18 cellular contexts compared by ENCODE assay signal in genomic region chr10:22667093-22667480, GRCh38. TPM values are rescaled to one million over a fixed set of nuclear protein-coding genes. Genes with fewer than 3 reads are reported as not detected.
DNase-seq lines count a peak whose midpoint lies in the region; ATAC-seq, FAIRE-seq and TF ChIP-seq lines count a peak whose summit lies in the region.
"Had no signal": no experiment of that assay in that cellular context is flagged by ENCODE, and none has a peak within 500 bp of the region (broad histone marks: within the 10 kb centered on the region; RNA-seq: fewer than 3 reads in every experiment).

No MANE protein-coding gene starts in this region.

- peaks cover 1% of the 10 kb centered on the region for H3K36me3 ChIP-seq in CD4-positive, CD25-positive, alpha-beta regulatory T cell (ENCODE audit: control insufficient read depth, insufficient read depth, low read length)
- H3K36me3 ChIP-seq: esophagus squamous epithelium, tibial artery had no signal

- DNase-seq in CD4-positive, CD25-positive, alpha-beta regulatory T cell: peak in 1 of 3 donors; percentile 49
- DNase-seq in Calu3 (no peak), T-helper 17 cell (no peak), AML-193 (lab: John Stamatoyannopoulos, UW) (no peak), nephron progenitor cell (no peak), NCI-H1930 (lab: John Stamatoyannopoulos, UW) (no peak), CD14-positive monocyte (ENCODE audit: low spot score) (no peak)
- DNase-seq: C1 segment of cervical spinal cord, esophagus squamous epithelium, islet precursor cell, mesenchymal stem cell, NCI-H2107, PC-9, right cardiac atrium, tibial artery had no signal

- H3K27ac ChIP-seq in CD4-positive, CD25-positive, alpha-beta regulatory T cell (ENCODE audit: insufficient read depth, low read length, poor library complexity, severe bottlenecking): peak overlapping the region; percentile 74
- H3K27ac ChIP-seq: PC-9, tibial artery had no signal

- ATAC-seq in CD4-positive, CD25-positive, alpha-beta regulatory T cell (ENCODE audit: low read depth in 2 of 2): no peak
- peak; percentile 7 for ATAC-seq in T-helper 17 cell
- ATAC-seq: HCT116 had no signal

- H3K27me3 ChIP-seq in CD4-positive, CD25-positive, alpha-beta regulatory T cell (ENCODE audit: control insufficient read depth, insufficient read depth, low read length): no peaks in the 10 kb centered on the region
- H3K27me3 ChIP-seq: esophagus squamous epithelium, tibial artery had no signal

- no peaks in the 10 kb centered on the region for H3K9me3 Mint-ChIP-seq in CD4-positive, CD25-positive, alpha-beta regulatory T cell
- H3K9me3 Mint-ChIP-seq in Calu3 (ENCODE audit: low read depth, unreplicated experiment) (no peaks in the 10 kb centered on the region), nephron progenitor cell (no peaks in the 10 kb centered on the region), CD14-positive monocyte (no peaks in the 10 kb centered on the region)
- H3K9me3 Mint-ChIP-seq: dendritic cell treated with granulocyte-macrophage colony-stimulating factor and Interleukin-4, amounts not matched to agents 40 ng/mL and 50 ng/mL, for 4 days had no signal

- peak overlapping the region; percentile 81 for H3K4me3 ChIP-seq in CD4-positive, CD25-positive, alpha-beta regulatory T cell (ENCODE audit: low read depth, low read length)
- H3K4me3 ChIP-seq: esophagus squamous epithelium, PC-9, tibial artery had no signal

- peaks cover 41 to 92% (median 66%) of the 10 kb centered on the region in 4 donors for H3K4me1 Mint-ChIP-seq in CD4-positive, CD25-positive, alpha-beta regulatory T cell
- H3K4me1 Mint-ChIP-seq in Calu3 (ENCODE audit: low read depth, unreplicated experiment): peaks cover 11% of the 10 kb centered on the region
- peaks cover 50% of the 10 kb centered on the region for H3K4me1 Mint-ChIP-seq in T-helper 17 cell
- H3K4me1 Mint-ChIP-seq in nephron progenitor cell: peaks cover 37% of the 10 kb centered on the region
- H3K4me1 Mint-ChIP-seq in CD14-positive monocyte: peaks cover 31% of the 10 kb centered on the region

- H3K27ac Mint-ChIP-seq in CD4-positive, CD25-positive, alpha-beta regulatory T cell: peak overlapping the region; percentile 80 to 99 (median 89)
- no peak overlapping the region for H3K27ac Mint-ChIP-seq in Calu3 (ENCODE audit: unreplicated experiment)
- H3K27ac Mint-ChIP-seq in T-helper 17 cell: peak overlapping the region; percentile 96
- H3K27ac Mint-ChIP-seq in nephron progenitor cell: no peak overlapping the region
- H3K27ac Mint-ChIP-seq in CD14-positive monocyte: no peak overlapping the region
- H3K27ac Mint-ChIP-seq: dendritic cell treated with granulocyte-macrophage colony-stimulating factor and Interleukin-4, amounts not matched to agents 40 ng/mL and 50 ng/mL, for 4 days had no signal

- peaks cover 79% of the 10 kb centered on the region for H3K4me1 ChIP-seq in CD4-positive, CD25-positive, alpha-beta regulatory T cell (ENCODE audit: control insufficient read depth, insufficient read depth, low read length, poor library complexity, severe bottlenecking)

- intact Hi-C loops in Calu3 (cut with micrococcal nuclease; ENCODE audit: unreplicated experiment): no loop called here
- intact Hi-C loops in CD14-positive monocyte (cut with micrococcal nuclease): no loop called here

- H3K36me3 Mint-ChIP-seq in CD4-positive, CD25-positive, alpha-beta regulatory T cell: no peaks in the 10 kb centered on the region
- H3K36me3 Mint-ChIP-seq in Calu3 (ENCODE audit: insufficient read depth, unreplicated experiment) (no peaks in the 10 kb centered on the region), T-helper 17 cell (ENCODE audit: low read depth) (no peaks in the 10 kb centered on the region), nephron progenitor cell (ENCODE audit: low read depth) (no peaks in the 10 kb centered on the region), CD14-positive monocyte (peaks cover 0 to 3% of the 10 kb centered on the region in 2 donors)

- no TSS peak for BruUV-seq in Calu3 (replicated peaks; lab: Mats Ljungman, UMichigan)

- FAIRE-seq in endometrium (lab: Jason Lieb, UNC): peak; percentile 46

- no peaks in the 10 kb centered on the region for H3K27me3 Mint-ChIP-seq in CD4-positive, CD25-positive, alpha-beta regulatory T cell
- H3K27me3 Mint-ChIP-seq in Calu3 (ENCODE audit: unreplicated experiment) (no peaks in the 10 kb centered on the region), T-helper 17 cell (no peaks in the 10 kb centered on the region), nephron progenitor cell (ENCODE audit: low read depth, poor library complexity) (no peaks in the 10 kb centered on the region), CD14-positive monocyte (ENCODE audit: low read depth in 3 of 3) (no peaks in the 10 kb centered on the region)
- H3K27me3 Mint-ChIP-seq: dendritic cell treated with granulocyte-macrophage colony-stimulating factor and Interleukin-4, amounts not matched to agents 40 ng/mL and 50 ng/mL, for 4 days had no signal

- H3K4me3 Mint-ChIP-seq in CD4-positive, CD25-positive, alpha-beta regulatory T cell: peak overlapping the region; percentile 72 to 91 (median 86)
- H3K4me3 Mint-ChIP-seq in Calu3 (ENCODE audit: low read depth, unreplicated experiment) (peak overlapping the region; percentile 29), T-helper 17 cell (peak overlapping the region; percentile 91), nephron progenitor cell (no peak overlapping the region), CD14-positive monocyte (no peak overlapping the region)

- CTCF ChIA-PET in Calu3 (lab: Charles Lee): interaction anchor here (0.7 kb wide), 2 partner anchors 16 to 384 kb away, joined by 3 to 7 read pairs; no protein-coding TSS in a partner anchor

- TF ChIP-seq CTCF in Calu3 (IDR thresholded peaks at IDR 0.05; ENCODE audit: unreplicated experiment): no peak
- no peak for TF ChIP-seq CTCF in nephron progenitor cell (IDR thresholded peaks at IDR 0.05)
- TF ChIP-seq CTCF in CD14-positive monocyte (IDR thresholded peaks at IDR 0.05): no peak

- H3K9me3 ChIP-seq in CD4-positive, CD25-positive, alpha-beta regulatory T cell (ENCODE audit: control insufficient read depth in 2 of 2, low read length in 2 of 2): no peaks in the 10 kb centered on the region
- H3K9me3 ChIP-seq in T-helper 17 cell (ENCODE audit: control insufficient read depth, low read length, poor library complexity, severe bottlenecking): no peaks in the 10 kb centered on the region
- H3K9me3 ChIP-seq: esophagus squamous epithelium, tibial artery had no signal

RNA-seq across cellular contexts. Expression of gene PIP4K2A, which starts 47.3 kb away (rescaled TPM):
- total RNA-seq in CD4-positive, CD25-positive, alpha-beta regulatory T cell: 156 TPM
- polyA plus RNA-seq in CD4-positive, CD25-positive, alpha-beta regulatory T cell: 10 to 100 TPM; 41.3 to 68.8 (median 49.1) TPM
- 22.7 and 24.2 TPM in 2 replicates for total RNA-seq in Calu3 (2022)
- 100 to 1,000 TPM; 167 to 205 TPM for total RNA-seq in T-helper 17 cell
- 10 to 100 TPM in 1 of 2 donors, 1 to 10 TPM in 1; 9.7 to 16.6 TPM for polyA plus RNA-seq in CD14-positive monocyte

Comparison
In these comparisons a context has a peak if more than half of its experiments do, and no peak if none do; other contexts are left out.
1. H3K27ac Mint-ChIP-seq: peak in CD4-positive, CD25-positive, alpha-beta regulatory T cell (3 of 3) and T-helper 17 cell (single experiment); none in Calu3 (single experiment), nephron progenitor cell (single experiment) and CD14-positive monocyte (0 of 7).
2. H3K4me3 Mint-ChIP-seq: peak in CD4-positive, CD25-positive, alpha-beta regulatory T cell (4 of 4), Calu3 (single experiment) and T-helper 17 cell (single experiment); none in nephron progenitor cell (single experiment) and CD14-positive monocyte (0 of 2).